In the genomic region with DNA sequence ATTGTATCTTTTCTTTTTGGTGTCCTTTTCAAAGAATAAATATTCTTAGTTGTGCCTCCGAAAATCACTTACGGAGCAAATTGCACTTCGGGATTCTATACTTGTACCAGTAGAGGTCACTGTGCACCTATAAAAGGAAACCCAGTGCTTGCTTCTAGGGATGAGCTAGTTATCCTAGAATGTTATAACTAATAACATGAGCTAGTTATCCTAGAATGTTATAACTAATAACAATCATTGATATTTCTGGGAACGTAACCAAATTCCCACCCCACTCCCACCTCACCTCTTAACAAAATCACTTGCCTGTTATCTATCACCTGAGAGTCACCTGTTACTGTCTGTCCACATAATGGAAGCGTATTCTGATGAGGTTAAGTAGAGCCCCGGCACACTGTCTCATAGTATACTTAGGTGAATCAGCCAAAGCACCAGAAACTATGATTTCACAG, we compare ENCODE assay signal across 8 cellular contexts.
DNase-seq lines count a peak whose midpoint lies in the region; ATAC-seq and TF ChIP-seq lines count a peak whose summit lies in the region.

No MANE protein-coding gene starts in this region.

- H3T11ph ChIP-seq in H9 (ENCODE audit: low read length) = no peak overlapping the region

- peaks cover 0 to 1% (median 0%) of the 10 kb centered on the region in 7 donors for H3K9me3 Mint-ChIP-seq in CD4-positive, CD25-positive, alpha-beta regulatory T cell
- H3K9me3 Mint-ChIP-seq in H9 = no peaks in the 10 kb centered on the region

- H3K9ac ChIP-seq in H9 (ENCODE audit: extremely low read depth, insufficient read length, low read length) (no peak overlapping the region), OCI-LY1 (ENCODE audit: low read length) (no peak overlapping the region)

- H3K9me2 ChIP-seq in OCI-LY1 (ENCODE audit: low read depth, low read length) = no peaks in the 10 kb centered on the region

- H2BK5ac ChIP-seq in H9 (ENCODE audit: insufficient read length, low read length) = no peak overlapping the region

- no peak overlapping the region for H2AK5ac ChIP-seq in H9 (ENCODE audit: insufficient read length, low read length)

- H3K4me1 Mint-ChIP-seq in CD4-positive, CD25-positive, alpha-beta regulatory T cell = peaks cover 7 to 12% (median 11%) of the 10 kb centered on the region in 4 donors
- peaks cover 20 to 23% of the 10 kb centered on the region in 2 experiments for H3K4me1 Mint-ChIP-seq in H9

- H3K14ac ChIP-seq in H9 (ENCODE audit: insufficient read depth, low read length) = no peak overlapping the region

- no CpG with 5 or more reads among the region's 6 CpGs for WGBS in H9 (ENCODE audit: extremely low coverage, insufficient read length, low lambda C conversion rate)

- H3K56ac ChIP-seq in H9 (ENCODE audit: insufficient read length, low read depth, low read length) = no peak overlapping the region

- H3F3A ChIP-seq in OCI-LY1 (ENCODE audit: insufficient read depth, low read length) = no peaks in the 10 kb centered on the region

- H2AFZ ChIP-seq in H9 (ENCODE audit: low read length) = no peak overlapping the region
- no peak overlapping the region for H2AFZ ChIP-seq in OCI-LY1 (ENCODE audit: low read length)

- H3K27me3 Mint-ChIP-seq in CD4-positive, CD25-positive, alpha-beta regulatory T cell = no peaks in the 10 kb centered on the region
- H3K27me3 Mint-ChIP-seq in H9 (ENCODE audit: low read depth) = no peaks in the 10 kb centered on the region

- peak in 2 of 3 donors; percentile 1 to 42 for DNase-seq in CD4-positive, CD25-positive, alpha-beta regulatory T cell
- no peak for DNase-seq in H9
- no peak for DNase-seq in dorsolateral prefrontal cortex
- DNase-seq in myocyte (ENCODE audit: low read depth) = peak; percentile 75
- DNase-seq in activated T-cell treated with anti-CD3 and anti-CD28 coated beads, Interleukin-2, amount 50 U/mL, for 48 hours = no peak
- DNase-seq in GM19240 (ENCODE audit: insufficient read length, low spot score) = no peak

- H3K23ac ChIP-seq in H9 (ENCODE audit: insufficient read length, low read depth, low read length) = no peak overlapping the region

- no peak overlapping the region for H4K5ac ChIP-seq in H9 (ENCODE audit: insufficient read length, low read depth, low read length)

- no peak overlapping the region for H3K18ac ChIP-seq in H9 (ENCODE audit: insufficient read length, low read depth, low read length)

- H3K79me1 ChIP-seq in H9 (ENCODE audit: insufficient read depth, low read depth, low read length, poor library complexity, severe bottlenecking) = no peaks in the 10 kb centered on the region

- no peaks in the 10 kb centered on the region for H3K36me3 ChIP-seq in CD4-positive, CD25-positive, alpha-beta regulatory T cell (ENCODE audit: control insufficient read depth, insufficient read depth, low read length)
- no peaks in the 10 kb centered on the region for H3K36me3 ChIP-seq in OCI-LY1 (ENCODE audit: insufficient read depth, low read length)

- no peaks in the 10 kb centered on the region for H3K23me2 ChIP-seq in H9 (ENCODE audit: insufficient read length, low read depth, low read length, poor library complexity, severe bottlenecking)

- H3K27ac ChIP-seq in CD4-positive, CD25-positive, alpha-beta regulatory T cell (ENCODE audit: insufficient read depth, low read length, poor library complexity, severe bottlenecking) = no peak overlapping the region
- H3K27ac ChIP-seq in H9 (ENCODE audit: insufficient read length, low read depth, low read length) = no peak overlapping the region
- H3K27ac ChIP-seq in OCI-LY1 (ENCODE audit: low read depth, low read length, poor library complexity, severe bottlenecking) = no peak overlapping the region
- H3K27ac ChIP-seq in dorsolateral prefrontal cortex = no peak overlapping the region

- TF ChIP-seq CTCF in H9 (conservative IDR thresholded peaks at IDR 0.05) = peak; percentile 91
- TF ChIP-seq CTCF in OCI-LY1 (IDR thresholded peaks at IDR 0.05; ENCODE audit: low read length) = peak; percentile 78
- TF ChIP-seq CTCF in dorsolateral prefrontal cortex (IDR thresholded peaks at IDR 0.05 in 54 of 56, conservative IDR thresholded peaks at IDR 0.05 in 2 of 56; ENCODE audit: low read depth in 1 of 56, partially characterized antibody in 56 of 56) = peak; percentile 59 to 88 (median 76)

- H2BK20ac ChIP-seq in H9 (ENCODE audit: low read depth, low read length, poor library complexity, severe bottlenecking) = no peak overlapping the region

- H2BK15ac ChIP-seq in H9 (ENCODE audit: low read depth, low read length) = no peak overlapping the region

- H3K27me3 ChIP-seq in CD4-positive, CD25-positive, alpha-beta regulatory T cell (ENCODE audit: control insufficient read depth, insufficient read depth, low read length) = no peaks in the 10 kb centered on the region
- H3K27me3 ChIP-seq in H9 (ENCODE audit: insufficient read depth, low read length) = no peaks in the 10 kb centered on the region
- H3K27me3 ChIP-seq in OCI-LY1 (ENCODE audit: insufficient read depth, low read length) = no peaks in the 10 kb centered on the region
- H3K27me3 ChIP-seq in dorsolateral prefrontal cortex = no peaks in the 10 kb centered on the region

- no peak overlapping the region for H3K4me3 Mint-ChIP-seq in CD4-positive, CD25-positive, alpha-beta regulatory T cell
- H3K4me3 Mint-ChIP-seq in H9 = no peak overlapping the region

- H2BK12ac ChIP-seq in H9 (ENCODE audit: insufficient read length, low read depth, low read length) = no peak overlapping the region

- no peak for ATAC-seq in CD4-positive, CD25-positive, alpha-beta regulatory T cell (ENCODE audit: low read depth in 2 of 2)
- no peak for ATAC-seq in GM21737 (IDR thresholded peaks at IDR 0.05; ENCODE audit: unreplicated experiment)

- H3K36me3 Mint-ChIP-seq in CD4-positive, CD25-positive, alpha-beta regulatory T cell = peaks cover 8% of the 10 kb centered on the region
- peaks cover 0 to 5% (median 2%) of the 10 kb centered on the region in 3 experiments; a peak in 4 of 7 replicates for H3K36me3 Mint-ChIP-seq in H9 (ENCODE audit: insufficient read depth in 1 of 3, low read depth in 3 of 3)

- H3K79me2 ChIP-seq in H9 (ENCODE audit: insufficient read depth, low read length) (no peaks in the 10 kb centered on the region; the same call in 1 of the 2 replicates), OCI-LY1 (ENCODE audit: insufficient read depth, low read length) (no peaks in the 10 kb centered on the region)

- no peak overlapping the region for H3K4me2 ChIP-seq in H9 (ENCODE audit: insufficient read depth, insufficient read length, low read length)
- no peak overlapping the region for H3K4me2 ChIP-seq in OCI-LY1 (ENCODE audit: low read length)

- H4K91ac ChIP-seq in H9 (ENCODE audit: insufficient read length, low read depth, low read length) = no peak overlapping the region

- intact Hi-C loops in dorsolateral prefrontal cortex (cut with DNase I) = loop anchor here in 1 of 2 donors (5.0 to 10.0 kb wide), 2 partner anchors 304 to 377 kb away; no protein-coding TSS in a partner anchor

- H3K4me1 ChIP-seq in CD4-positive, CD25-positive, alpha-beta regulatory T cell (ENCODE audit: control insufficient read depth, insufficient read depth, low read length, poor library complexity, severe bottlenecking) = no peaks in the 10 kb centered on the region
- H3K4me1 ChIP-seq in H9 (ENCODE audit: insufficient read depth, low read length) = peaks cover 3% of the 10 kb centered on the region; the same call in 1 of the 2 replicates
- no peaks in the 10 kb centered on the region for H3K4me1 ChIP-seq in OCI-LY1 (ENCODE audit: insufficient read depth, low read length, severe bottlenecking)

- H3K4ac ChIP-seq in H9 (ENCODE audit: low read depth, low read length) = no peak overlapping the region

- H4K20me1 ChIP-seq in H9 (ENCODE audit: control insufficient read depth, insufficient read depth, insufficient read length) (peaks cover 3% of the 10 kb centered on the region), OCI-LY1 (ENCODE audit: insufficient read depth, low read length) (no peaks in the 10 kb centered on the region)

- H4K8ac ChIP-seq in H9 (replicated peaks; ENCODE audit: insufficient read length, low read depth, low read length) = no peak overlapping the region

- no peak overlapping the region for H3K27ac Mint-ChIP-seq in CD4-positive, CD25-positive, alpha-beta regulatory T cell
- no peak overlapping the region for H3K27ac Mint-ChIP-seq in H9

- H3K9me3 ChIP-seq in CD4-positive, CD25-positive, alpha-beta regulatory T cell (ENCODE audit: control insufficient read depth in 2 of 2, low read length in 2 of 2) = no peaks in the 10 kb centered on the region
- H3K9me3 ChIP-seq in H9 (ENCODE audit: control insufficient read depth, low read depth, low read length) (no peaks in the 10 kb centered on the region), OCI-LY1 (ENCODE audit: low read length) (no peaks in the 10 kb centered on the region)

- no peak overlapping the region for H2BK120ac ChIP-seq in H9 (ENCODE audit: low read depth, low read length, poor library complexity, severe bottlenecking)

- H3K4me3 ChIP-seq in CD4-positive, CD25-positive, alpha-beta regulatory T cell (ENCODE audit: low read depth, low read length) = no peak overlapping the region
- H3K4me3 ChIP-seq in OCI-LY1 (ENCODE audit: low read depth, low read length, poor library complexity, severe bottlenecking) (no peak overlapping the region), dorsolateral prefrontal cortex (no peak overlapping the region)

Comparison
In these comparisons a context has a peak if more than half of its experiments do, and no peak if none do; other contexts are left out.
1. DNase-seq: peak in CD4-positive, CD25-positive, alpha-beta regulatory T cell (2 of 3) and myocyte (single experiment); none in H9 (single experiment), dorsolateral prefrontal cortex (0 of 10), activated T-cell treated with anti-CD3 and anti-CD28 coated beads, Interleukin-2, amount 50 U/mL, for 48 hours (0 of 2) and GM19240 (single experiment).
2. Peak in every context shown above with its lines, with median percentiles within 50 percentile points of each other: CTCF ChIP-seq.